21 cellular contexts compared by ENCODE assay signal in genomic region chr18:41543815-41544214, GRCh38.
DNase-seq lines count a peak whose midpoint lies in the region; ATAC-seq, FAIRE-seq and TF ChIP-seq lines count a peak whose summit lies in the region.
"Had no signal": no experiment of that assay in that cellular context is flagged by ENCODE, and none has a peak within 500 bp of the region (broad histone marks: within the 10 kb centered on the region; RNA-seq: fewer than 3 reads in every experiment).

No MANE protein-coding gene starts in this region.

- CTCF ChIA-PET in HepG2 (lab: Yijun Ruan, JAX; ENCODE audit: low intra/inter-chr PET ratio, low total read pairs): no interaction called here
- CTCF ChIA-PET in naive thymus-derived CD4-positive, alpha-beta T cell (lab: Charles Lee): no interaction called here

- POLR2A ChIA-PET in HepG2 (lab: Yijun Ruan, JAX): no interaction called here
- POLR2A ChIA-PET in naive thymus-derived CD4-positive, alpha-beta T cell (lab: Charles Lee): no interaction called here

- no peak for TF ChIP-seq RAD21 in HepG2 (CRISPR knock-in tag; IDR thresholded peaks at IDR 0.05)

- H3K36me3 ChIP-seq in HepG2 (replicated peaks in 1 of 2; ENCODE audit: control insufficient read depth in 1 of 2, insufficient read depth in 2 of 2, low read length in 2 of 2) (no peaks in the 10 kb centered on the region), right lobe of liver (no peaks in the 10 kb centered on the region), adipocyte (ENCODE audit: control insufficient read depth, insufficient read depth, low read length, severe bottlenecking) (no peaks in the 10 kb centered on the region)
- no peaks in the 10 kb centered on the region for H3K36me3 ChIP-seq in naive thymus-derived CD4-positive, alpha-beta T cell (ENCODE audit: control insufficient read depth in 2 of 3, insufficient read depth in 3 of 3, low read length in 3 of 3)
- H3K36me3 ChIP-seq: BLaER1 had no signal

- H3K4me3 Mint-ChIP-seq in naive thymus-derived CD4-positive, alpha-beta T cell: no peak overlapping the region
- H3K4me3 Mint-ChIP-seq: CD14-positive monocyte; CD4-positive, alpha-beta memory T cell; IgD-negative memory B cell had no signal

- ATAC-seq in HepG2 (no peak), right lobe of liver (no peak), GM19351 (IDR thresholded peaks at IDR 0.05; ENCODE audit: unreplicated experiment) (no peak), GM18868 (IDR thresholded peaks at IDR 0.05; ENCODE audit: unreplicated experiment) (no peak)
- no peak for ATAC-seq in naive thymus-derived CD4-positive, alpha-beta T cell
- ATAC-seq: GM12878 had no signal

- H4K20me1 ChIP-seq in HepG2 (ENCODE audit: insufficient read depth, low read length): no peaks in the 10 kb centered on the region
- H4K20me1 ChIP-seq: BLaER1 had no signal

- TF ChIP-seq CTCF in HepG2 (CRISPR knock-in tag; IDR thresholded peaks at IDR 0.05): no peak
- TF ChIP-seq CTCF in right lobe of liver (IDR thresholded peaks at IDR 0.05): no peak

- H3K27ac Mint-ChIP-seq in naive thymus-derived CD4-positive, alpha-beta T cell: no peak overlapping the region
- H3K27ac Mint-ChIP-seq: CD14-positive monocyte; CD4-positive, alpha-beta memory T cell; IgD-negative memory B cell had no signal

- no peak overlapping the region for H3K9ac ChIP-seq in HepG2 (ENCODE audit: insufficient read depth, low read depth, low read length)
- peak overlapping the region; percentile 33 for H3K9ac ChIP-seq in adipocyte (ENCODE audit: low read length)
- H3K9ac ChIP-seq: BLaER1, GM23248 had no signal

- H3K9me3 Mint-ChIP-seq in naive thymus-derived CD4-positive, alpha-beta T cell: peaks cover 0 to 15% (median 0%) of the 10 kb centered on the region in 11 donors
- H3K9me3 Mint-ChIP-seq: CD14-positive monocyte had no signal

- WGBS in HepG2 (ENCODE audit: low lambda C conversion rate): 0% methylated on average over 1 of the region's 1 CpG
- 77% methylated on average over 1 of the region's 1 CpG for WGBS in right lobe of liver (ENCODE audit: insufficient coverage, low coverage, low lambda C conversion rate, missing lambda C conversion rate)

- intact Hi-C loops in HepG2 (cut with micrococcal nuclease; ENCODE audit: unreplicated experiment) (no loop called here), right lobe of liver (cut with DNase I) (no loop called here)
- intact Hi-C loops in naive thymus-derived CD4-positive, alpha-beta T cell (cut with micrococcal nuclease): no loop called here

- H3K4me2 ChIP-seq in HepG2 (ENCODE audit: low read depth, low read length): no peak overlapping the region
- H3K4me2 ChIP-seq: BLaER1 had no signal

- no peaks in the 10 kb centered on the region for H3K4me1 ChIP-seq in HepG2 (ENCODE audit: insufficient read depth, low read length)
- H3K4me1 ChIP-seq in right lobe of liver: no peaks in the 10 kb centered on the region
- no peaks in the 10 kb centered on the region for H3K4me1 ChIP-seq in adipocyte (ENCODE audit: control insufficient read depth, insufficient read depth, low read length)
- H3K4me1 ChIP-seq in naive thymus-derived CD4-positive, alpha-beta T cell (ENCODE audit: control insufficient read depth in 2 of 2, insufficient read depth in 2 of 2, low read length in 2 of 2): no peaks in the 10 kb centered on the region
- H3K4me1 ChIP-seq: BLaER1 had no signal

- H3K27ac ChIP-seq in HepG2 (ENCODE audit: extremely low read length, insufficient read depth, low read length) (no peak overlapping the region), right lobe of liver (no peak overlapping the region)
- no peak overlapping the region for H3K27ac ChIP-seq in naive thymus-derived CD4-positive, alpha-beta T cell (ENCODE audit: low read depth, low read length)
- H3K27ac ChIP-seq: BLaER1, GM23248, HL-60 had no signal

- DNase-seq in HepG2 (ENCODE audit: low spot score) (no peak), right lobe of liver (no peak), adipocyte (ENCODE audit: low read depth) (peak; percentile 70), fibroblast of peridontal ligament (ENCODE audit: extremely low read depth) (peak; percentile 2)
- DNase-seq in naive thymus-derived CD4-positive, alpha-beta T cell: no peak
- DNase-seq: 8988T; CD4-positive, alpha-beta memory T cell; DMS53; DND-41; EL; GM23248; HCEC 1CT had no signal

- H3K4me3 ChIP-seq in HepG2 (replicated peaks in 1 of 3; ENCODE audit: insufficient read depth in 1 of 3, low read depth in 2 of 3, low read length in 3 of 3) (no peak overlapping the region), right lobe of liver (no peak overlapping the region), adipocyte (ENCODE audit: low read length) (no peak overlapping the region)
- no peak overlapping the region for H3K4me3 ChIP-seq in naive thymus-derived CD4-positive, alpha-beta T cell (ENCODE audit: low read length)
- H3K4me3 ChIP-seq: BLaER1, GM12878, GM23248 had no signal

- H3K9me3 ChIP-seq in HepG2 (ENCODE audit: low read length) (no peaks in the 10 kb centered on the region), right lobe of liver (no peaks in the 10 kb centered on the region), adipocyte (ENCODE audit: control insufficient read depth, low read length) (no peaks in the 10 kb centered on the region)
- H3K9me3 ChIP-seq in naive thymus-derived CD4-positive, alpha-beta T cell (ENCODE audit: control insufficient read depth in 2 of 3, low read length in 3 of 3): no peaks in the 10 kb centered on the region
- H3K9me3 ChIP-seq: BLaER1 had no signal

- H3K79me2 ChIP-seq in HepG2 (ENCODE audit: insufficient read depth, low read length): no peaks in the 10 kb centered on the region

- no TSS peak for BruUV-seq in HepG2 (replicated peaks; lab: Mats Ljungman, UMichigan)

- no peak overlapping the region for H2AFZ ChIP-seq in HepG2 (ENCODE audit: low read length)
- H2AFZ ChIP-seq: GM23248 had no signal

- H3K36me3 Mint-ChIP-seq in naive thymus-derived CD4-positive, alpha-beta T cell: no peaks in the 10 kb centered on the region
- H3K36me3 Mint-ChIP-seq: CD14-positive monocyte; CD4-positive, alpha-beta memory T cell; IgD-negative memory B cell had no signal

- FAIRE-seq in HepG2 (lab: Jason Lieb, UNC): no peak
- FAIRE-seq: GM12878, GM19239, H54 had no signal

- in situ Hi-C loops in HepG2 (cut with HindIII; ENCODE audit: extremely low pct_ligation_motif_present, low pct_unique_long_range_greater_than_20kb): no loop called here

- no peaks in the 10 kb centered on the region for H3K4me1 Mint-ChIP-seq in naive thymus-derived CD4-positive, alpha-beta T cell
- H3K4me1 Mint-ChIP-seq: CD14-positive monocyte; CD4-positive, alpha-beta memory T cell; IgD-negative memory B cell had no signal

- TF ChIP-seq EP300 in HepG2 (IDR thresholded peaks at IDR 0.05; ENCODE audit: low read depth in 2 of 2, low read length in 2 of 2): no peak
- no peak for TF ChIP-seq EP300 in HepG2 (CRISPR knock-in tag; IDR thresholded peaks at IDR 0.05; ENCODE audit: borderline replicate concordance)

- TF ChIP-seq POLR2A in HepG2 (IDR thresholded peaks at IDR 0.05; ENCODE audit: insufficient read depth in 1 of 2, low read depth in 2 of 2, low read length in 2 of 2) (no peak), right lobe of liver (IDR thresholded peaks at IDR 0.05) (no peak)

- no peaks in the 10 kb centered on the region for H3K27me3 Mint-ChIP-seq in naive thymus-derived CD4-positive, alpha-beta T cell
- H3K27me3 Mint-ChIP-seq: CD4-positive, alpha-beta memory T cell; IgD-negative memory B cell had no signal

- H3K27me3 ChIP-seq in HepG2 (ENCODE audit: control insufficient read depth in 1 of 2, insufficient read depth in 2 of 2, low read length in 2 of 2) (no peaks in the 10 kb centered on the region), right lobe of liver (no peaks in the 10 kb centered on the region), adipocyte (replicated peaks; ENCODE audit: control insufficient read depth, insufficient read depth, low read length) (no peaks in the 10 kb centered on the region)
- H3K27me3 ChIP-seq in naive thymus-derived CD4-positive, alpha-beta T cell (ENCODE audit: control insufficient read depth in 2 of 2, insufficient read depth in 2 of 2, low read length in 2 of 2): no peaks in the 10 kb centered on the region
- H3K27me3 ChIP-seq: BLaER1 had no signal

TF ChIP-seq in HepG2, 621 proteins besides CTCF, POLR2A, EP300 and RAD21 (continues in another document):
- TF ChIP-seq ZNF674 (CRISPR knock-in tag; IDR thresholded peaks at IDR 0.05; ENCODE audit: low read depth) (no peak), ZNF816 (CRISPR knock-in tag; IDR thresholded peaks at IDR 0.05; ENCODE audit: borderline replicate concordance) (no peak), ZNF766 (CRISPR knock-in tag; IDR thresholded peaks at IDR 0.05; ENCODE audit: borderline replicate concordance) (no peak), ZNF513 (CRISPR knock-in tag; conservative IDR thresholded peaks at IDR 0.05) (no peak), RXRB (CRISPR knock-in tag; IDR thresholded peaks at IDR 0.05; ENCODE audit: borderline replicate concordance) (no peak), ASH2L (IDR thresholded peaks at IDR 0.05; ENCODE audit: insufficient read length, low read depth, low read length) (no peak), ZNF768 (CRISPR knock-in tag; IDR thresholded peaks at IDR 0.05) (no peak), TRAFD1 (CRISPR knock-in tag; IDR thresholded peaks at IDR 0.05; ENCODE audit: borderline replicate concordance) (no peak), MED1 (CRISPR knock-in tag; IDR thresholded peaks at IDR 0.05) (no peak)

Comparison
In these comparisons a context has a peak if more than half of its experiments do, and no peak if none do; other contexts are left out.
1. DNase-seq: peak in adipocyte (single experiment) and fibroblast of peridontal ligament (single experiment); none in HepG2 (single experiment), right lobe of liver (0 of 3) and naive thymus-derived CD4-positive, alpha-beta T cell (0 of 9).